8 cellular contexts compared by ENCODE assay signal in the genomic region with DNA sequence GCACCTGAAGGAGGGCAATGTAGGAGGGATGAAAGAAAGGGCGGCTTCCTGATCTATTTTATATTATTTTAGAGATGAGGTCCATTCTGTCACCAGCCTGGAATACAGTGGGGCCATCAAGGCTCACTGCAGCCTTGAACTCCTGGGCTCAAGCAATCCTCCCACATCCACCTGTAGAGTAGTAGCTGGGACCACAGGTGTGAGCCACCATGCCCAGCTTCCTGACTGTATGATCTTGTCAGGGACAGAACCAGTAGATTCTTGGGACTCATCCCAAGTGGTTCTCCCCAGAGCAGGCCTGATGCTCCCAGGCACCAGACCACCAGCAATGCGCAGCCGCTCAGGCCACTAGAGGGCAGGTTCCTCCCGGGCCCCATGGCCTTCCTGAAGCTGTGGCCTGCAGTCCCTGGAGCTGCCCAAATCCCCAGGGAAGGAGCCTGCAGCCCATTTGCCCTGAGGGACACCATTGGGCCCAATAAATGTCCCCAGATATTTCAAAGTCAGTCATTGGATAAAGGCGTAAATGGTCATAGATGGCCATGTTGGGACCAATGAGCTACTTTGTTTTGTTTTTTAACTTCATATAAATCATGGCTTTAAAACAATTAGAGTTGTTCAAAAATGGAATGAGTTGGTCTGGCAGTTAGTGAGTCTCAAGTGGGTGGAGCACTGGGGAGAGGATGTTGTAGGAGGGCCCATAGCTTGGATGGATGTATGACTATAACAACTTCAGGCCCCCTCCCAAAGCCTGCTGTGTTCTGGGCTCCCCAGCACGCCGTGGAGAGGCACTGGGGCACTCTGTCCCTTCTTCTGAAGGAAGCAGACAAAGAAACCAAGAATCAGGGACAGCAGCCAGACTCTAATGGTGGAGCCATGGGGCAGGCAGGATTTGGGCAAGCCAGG. TPM values are rescaled to one million over a fixed set of nuclear protein-coding genes. Genes with fewer than 3 reads are reported as not detected.
A peak's percentile ranks its signal among the peaks of the same experiment; 100 is the strongest.
DNase-seq lines count a peak whose midpoint lies in the region; ATAC-seq and TF ChIP-seq lines count a peak whose summit lies in the region.

No MANE protein-coding gene starts in this region.

- TF ChIP-seq POLR2A in ovary (IDR thresholded peaks at IDR 0.05): no peak

- DNase-seq in Right ventricle myocardium inferior (ENCODE audit: missing footprints) (peak; percentile 84), cardiac septum (ENCODE audit: low spot score) (no peak), NCI-H2107 (lab: John Stamatoyannopoulos, UW) (peak; percentile 52), fibroblast of the conjunctiva (ENCODE audit: low read depth) (peak; percentile 20), ovary (peak; percentile 57 to 75 (median 69))
- peak; percentile 39 for DNase-seq in activated CD8-positive, alpha-beta T cell treated with anti-CD3 and anti-CD28 coated beads, Interleukin-2, amount 10 ng/mL, durations not matched to agents 7 days and 5 days

- ATAC-seq in Right ventricle myocardium inferior (peak; percentile 40), GM21576 (IDR thresholded peaks at IDR 0.05; ENCODE audit: unreplicated experiment) (no peak), HG03469 (IDR thresholded peaks at IDR 0.05; ENCODE audit: unreplicated experiment) (no peak)
- ATAC-seq in activated CD8-positive, alpha-beta T cell treated with anti-CD3 and anti-CD28 coated beads, Interleukin-2, amount 10 ng/mL, durations not matched to agents 7 days and 5 days: no peak

- intact Hi-C loops in Right ventricle myocardium inferior (cut with DNase I) (loop anchor here (1.0 kb wide), 1 partner anchor 105 kb away; no protein-coding TSS in a partner anchor), cardiac septum (cut with DNase I) (loop anchor here (1.0 to 5.0 kb wide), 2 partner anchors 49 to 105 kb away; no protein-coding TSS in a partner anchor), ovary (cut with DNase I) (loop anchor here in 1 of 4 donors (5.0 kb wide), 1 partner anchor 104 kb away; no protein-coding TSS in a partner anchor)

- 63 to 66% (median 64%) methylated on average over 7 of the region's 7 CpGs for WGBS in ovary, 3 donors

- TF ChIP-seq EP300 in ovary (IDR thresholded peaks at IDR 0.05): no peak

- H3K9me3 ChIP-seq in ovary: no peaks in the 10 kb centered on the region

- H3K4me3 Mint-ChIP-seq in activated CD8-positive, alpha-beta T cell treated with anti-CD3 and anti-CD28 coated beads, Interleukin-2, amount 10 ng/mL, durations not matched to agents 7 days and 5 days: no peak overlapping the region

- TF ChIP-seq CTCF in ovary (IDR thresholded peaks at IDR 0.05): peak; percentile 44 to 64 (median 46)

- H3K27me3 Mint-ChIP-seq in activated CD8-positive, alpha-beta T cell treated with anti-CD3 and anti-CD28 coated beads, Interleukin-2, amount 10 ng/mL, durations not matched to agents 7 days and 5 days (ENCODE audit: low read depth): no peaks in the 10 kb centered on the region

- no peak overlapping the region for H3K27ac ChIP-seq in ovary

- no peaks in the 10 kb centered on the region for H3K36me3 ChIP-seq in ovary

- no peaks in the 10 kb centered on the region for H3K27me3 ChIP-seq in ovary

- no peak overlapping the region for H3K27ac Mint-ChIP-seq in activated CD8-positive, alpha-beta T cell treated with anti-CD3 and anti-CD28 coated beads, Interleukin-2, amount 10 ng/mL, durations not matched to agents 7 days and 5 days

- H3K4me1 ChIP-seq in ovary (ENCODE audit: insufficient read depth): no peaks in the 10 kb centered on the region

- H3K4me3 ChIP-seq in ovary: no peak overlapping the region

- POLR2A ChIA-PET in activated CD8-positive, alpha-beta T cell treated with anti-CD3 and anti-CD28 coated beads, Interleukin-2, amount 10 ng/mL, durations not matched to agents 7 days and 5 days (lab: Charles Lee): no interaction called here

- no peaks in the 10 kb centered on the region for H3K4me1 Mint-ChIP-seq in activated CD8-positive, alpha-beta T cell treated with anti-CD3 and anti-CD28 coated beads, Interleukin-2, amount 10 ng/mL, durations not matched to agents 7 days and 5 days (ENCODE audit: low read depth)

- CTCF ChIA-PET in activated CD8-positive, alpha-beta T cell treated with anti-CD3 and anti-CD28 coated beads, Interleukin-2, amount 10 ng/mL, durations not matched to agents 7 days and 5 days (lab: Charles Lee): interaction anchor here (0.6 to 3.1 kb wide), 24 partner anchors 10 to 243 kb away, joined by 3 to 63 read pairs (median 3); a partner anchor contains a TSS

- H3K36me3 Mint-ChIP-seq in activated CD8-positive, alpha-beta T cell treated with anti-CD3 and anti-CD28 coated beads, Interleukin-2, amount 10 ng/mL, durations not matched to agents 7 days and 5 days (ENCODE audit: low read depth): no peaks in the 10 kb centered on the region

- H3K9me3 Mint-ChIP-seq in activated CD8-positive, alpha-beta T cell treated with anti-CD3 and anti-CD28 coated beads, Interleukin-2, amount 10 ng/mL, durations not matched to agents 7 days and 5 days (ENCODE audit: insufficient read depth): no peaks in the 10 kb centered on the region

RNA-seq across cellular contexts. Expression of a gene that starts 44.7 kb away (rescaled TPM):
- total RNA-seq in Right ventricle myocardium inferior (not detected), cardiac septum (not detected), ovary (1 to 10 TPM in 1 of 7 donors, under 1 TPM in 2, not detected in 4; 0.27 to 3.9 (median 0.41) TPM)
- not detected for total RNA-seq in activated CD8-positive, alpha-beta T cell treated with anti-CD3 and anti-CD28 coated beads, Interleukin-2, amount 10 ng/mL, durations not matched to agents 7 days and 5 days
- not detected for polyA plus RNA-seq in ovary
